Comparison of ENCODE assay signal across 19 cellular contexts in the genomic region with DNA sequence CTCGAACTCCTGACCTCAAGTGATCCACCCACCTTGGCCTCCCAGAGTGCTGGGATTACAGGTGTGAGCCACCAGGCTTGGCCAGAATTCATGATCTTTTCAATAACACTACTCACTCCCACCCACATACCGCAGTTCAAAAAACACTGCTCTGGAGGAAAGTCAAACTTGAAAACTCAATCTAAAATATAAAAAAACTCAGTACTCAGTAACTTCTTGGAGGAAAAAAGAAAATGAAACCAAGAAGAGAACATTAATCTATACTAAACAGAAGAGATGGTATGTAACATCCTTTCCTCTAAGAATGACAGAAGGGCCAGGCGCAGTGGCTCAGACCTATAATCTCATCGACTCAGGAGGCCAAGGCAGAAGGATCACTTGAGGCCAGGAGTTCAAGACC. TPM values are rescaled to one million over a fixed set of nuclear protein-coding genes. Genes with fewer than 3 reads are reported as not detected.
A peak's percentile ranks its signal among the peaks of the same experiment; 100 is the strongest.
DNase-seq lines count a peak whose midpoint lies in the region; ATAC-seq, FAIRE-seq and TF ChIP-seq lines count a peak whose summit lies in the region.
"Had no signal": no experiment of that assay in that cellular context is flagged by ENCODE, and none has a peak within 500 bp of the region (broad histone marks: within the 10 kb centered on the region; RNA-seq: fewer than 3 reads in every experiment).

No MANE protein-coding gene starts in this region.

- peak; percentile 41 for DNase-seq in activated T-cell treated with anti-CD3 and anti-CD28 coated beads, Interleukin-2, amount 50 U/mL, for 24 hours
- no peak for DNase-seq in activated T-cell treated with anti-CD3 and anti-CD28 coated beads for 4 hours
- DNase-seq in activated CD4-positive, alpha-beta memory T cell treated with anti-CD3 and anti-CD28 coated beads for 36 hours = peak; percentile 65
- peak; percentile 8 for DNase-seq in activated naive CD8-positive, alpha-beta T cell treated with anti-CD3 and anti-CD28 coated beads, Interleukin-2, amount 50 U/mL, for 24 hours
- DNase-seq in stimulated activated naive B cell treated with anti-CD40 and anti-IgM and Interleukin-4, amounts not matched to agents 10 μg/mL and 1 μg/mL and 100 μg/mL, for 72 hours = no peak
- no peak for DNase-seq in GM12892 (ENCODE audit: insufficient read length)
- DNase-seq: DMS153, GF-D8, H7, hippocampal formation, IMR-90, NCI-H146, NCI-H82, pancreas, T1000, thyroid gland had no signal

- peaks cover 4% of the 10 kb centered on the region for H3K36me3 Mint-ChIP-seq in activated T-cell treated with anti-CD3 and anti-CD28 coated beads, Interleukin-2, amount 50 U/mL, for 24 hours (ENCODE audit: low read depth)
- H3K36me3 Mint-ChIP-seq in activated CD4-positive, alpha-beta memory T cell treated with anti-CD3 and anti-CD28 coated beads for 36 hours = no peaks in the 10 kb centered on the region
- H3K36me3 Mint-ChIP-seq in activated naive CD8-positive, alpha-beta T cell treated with anti-CD3 and anti-CD28 coated beads, Interleukin-2, amount 50 U/mL, for 24 hours (ENCODE audit: low read depth) = peaks cover 5% of the 10 kb centered on the region
- H3K36me3 Mint-ChIP-seq in stimulated activated naive B cell treated with anti-CD40 and anti-IgM and Interleukin-4, amounts not matched to agents 10 μg/mL and 1 μg/mL and 100 μg/mL, for 72 hours = peaks cover 6 to 13% of the 10 kb centered on the region in 2 donors

- no peaks in the 10 kb centered on the region for H3K9me3 Mint-ChIP-seq in activated T-cell treated with anti-CD3 and anti-CD28 coated beads, Interleukin-2, amount 50 U/mL, for 24 hours
- no peaks in the 10 kb centered on the region for H3K9me3 Mint-ChIP-seq in activated CD4-positive, alpha-beta memory T cell treated with anti-CD3 and anti-CD28 coated beads for 36 hours
- no peaks in the 10 kb centered on the region for H3K9me3 Mint-ChIP-seq in activated naive CD8-positive, alpha-beta T cell treated with anti-CD3 and anti-CD28 coated beads, Interleukin-2, amount 50 U/mL, for 24 hours
- peaks cover 0 to 3% of the 10 kb centered on the region in 2 donors for H3K9me3 Mint-ChIP-seq in stimulated activated naive B cell treated with anti-CD40 and anti-IgM and Interleukin-4, amounts not matched to agents 10 μg/mL and 1 μg/mL and 100 μg/mL, for 72 hours

- no peaks in the 10 kb centered on the region for H3K27me3 Mint-ChIP-seq in activated T-cell treated with anti-CD3 and anti-CD28 coated beads, Interleukin-2, amount 50 U/mL, for 24 hours
- no peaks in the 10 kb centered on the region for H3K27me3 Mint-ChIP-seq in activated CD4-positive, alpha-beta memory T cell treated with anti-CD3 and anti-CD28 coated beads for 36 hours
- no peaks in the 10 kb centered on the region for H3K27me3 Mint-ChIP-seq in activated naive CD8-positive, alpha-beta T cell treated with anti-CD3 and anti-CD28 coated beads, Interleukin-2, amount 50 U/mL, for 24 hours
- no peaks in the 10 kb centered on the region for H3K27me3 Mint-ChIP-seq in stimulated activated naive B cell treated with anti-CD40 and anti-IgM and Interleukin-4, amounts not matched to agents 10 μg/mL and 1 μg/mL and 100 μg/mL, for 72 hours

- H3K27ac Mint-ChIP-seq in activated T-cell treated with anti-CD3 and anti-CD28 coated beads, Interleukin-2, amount 50 U/mL, for 24 hours = peak overlapping the region; percentile 90
- peak overlapping the region; percentile 76 for H3K27ac Mint-ChIP-seq in activated CD4-positive, alpha-beta memory T cell treated with anti-CD3 and anti-CD28 coated beads for 36 hours
- peak overlapping the region; percentile 59 for H3K27ac Mint-ChIP-seq in activated naive CD8-positive, alpha-beta T cell treated with anti-CD3 and anti-CD28 coated beads, Interleukin-2, amount 50 U/mL, for 24 hours
- peak overlapping the region; percentile 9 for H3K27ac Mint-ChIP-seq in stimulated activated naive B cell treated with anti-CD40 and anti-IgM and Interleukin-4, amounts not matched to agents 10 μg/mL and 1 μg/mL and 100 μg/mL, for 72 hours

- POLR2A ChIA-PET in activated CD4-positive, alpha-beta memory T cell treated with anti-CD3 and anti-CD28 coated beads for 36 hours (lab: Charles Lee) = no interaction called here

- TF ChIP-seq POLR2A in GM12892 (IDR thresholded peaks at IDR 0.05; ENCODE audit: low read depth, low read length) = no peak

- intact Hi-C loops in activated CD4-positive, alpha-beta memory T cell treated with anti-CD3 and anti-CD28 coated beads for 36 hours (cut with micrococcal nuclease) = loop anchor here (2.0 kb wide), 1 partner anchor 59 kb away; the partner anchor contains the start of gene MRTFA

- CTCF ChIA-PET in activated CD4-positive, alpha-beta memory T cell treated with anti-CD3 and anti-CD28 coated beads for 36 hours (lab: Charles Lee) = no interaction called here

- peak; percentile 59 for ATAC-seq in activated naive CD8-positive, alpha-beta T cell treated with anti-CD3 and anti-CD28 coated beads, Interleukin-2, amount 50 U/mL, for 24 hours
- no peak for ATAC-seq in stimulated activated naive B cell treated with anti-CD40 and anti-IgM and Interleukin-4, amounts not matched to agents 10 μg/mL and 1 μg/mL and 100 μg/mL, for 72 hours (replicated peaks)
- ATAC-seq in HG02610 (IDR thresholded peaks at IDR 0.05; ENCODE audit: unreplicated experiment) = no peak
- no peak for ATAC-seq in GM21447 (IDR thresholded peaks at IDR 0.05; ENCODE audit: unreplicated experiment)
- ATAC-seq: pancreas had no signal

- H3K4me3 Mint-ChIP-seq in activated T-cell treated with anti-CD3 and anti-CD28 coated beads, Interleukin-2, amount 50 U/mL, for 24 hours = no peak overlapping the region
- peak overlapping the region; percentile 12 for H3K4me3 Mint-ChIP-seq in activated CD4-positive, alpha-beta memory T cell treated with anti-CD3 and anti-CD28 coated beads for 36 hours
- peak overlapping the region; percentile 17 for H3K4me3 Mint-ChIP-seq in activated naive CD8-positive, alpha-beta T cell treated with anti-CD3 and anti-CD28 coated beads, Interleukin-2, amount 50 U/mL, for 24 hours
- H3K4me3 Mint-ChIP-seq in stimulated activated naive B cell treated with anti-CD40 and anti-IgM and Interleukin-4, amounts not matched to agents 10 μg/mL and 1 μg/mL and 100 μg/mL, for 72 hours = no peak overlapping the region

- peaks cover 21% of the 10 kb centered on the region for H3K4me1 Mint-ChIP-seq in activated T-cell treated with anti-CD3 and anti-CD28 coated beads, Interleukin-2, amount 50 U/mL, for 24 hours (ENCODE audit: low read depth)
- peaks cover 20% of the 10 kb centered on the region for H3K4me1 Mint-ChIP-seq in activated CD4-positive, alpha-beta memory T cell treated with anti-CD3 and anti-CD28 coated beads for 36 hours (ENCODE audit: low read depth)
- H3K4me1 Mint-ChIP-seq in activated naive CD8-positive, alpha-beta T cell treated with anti-CD3 and anti-CD28 coated beads, Interleukin-2, amount 50 U/mL, for 24 hours = peaks cover 16% of the 10 kb centered on the region
- H3K4me1 Mint-ChIP-seq in stimulated activated naive B cell treated with anti-CD40 and anti-IgM and Interleukin-4, amounts not matched to agents 10 μg/mL and 1 μg/mL and 100 μg/mL, for 72 hours = peaks cover 10 to 28% of the 10 kb centered on the region in 2 donors

- no peak for FAIRE-seq in GM12892 (lab: Jason Lieb, UNC)
- FAIRE-seq: keratinocyte, pancreas had no signal

RNA-seq across cellular contexts. Expression of gene MRTFA, which starts 58.3 kb away (rescaled TPM):
- 10 to 100 TPM; 44.1 to 45.5 TPM for total RNA-seq in activated CD4-positive, alpha-beta memory T cell treated with anti-CD3 and anti-CD28 coated beads for 36 hours
- polyA plus RNA-seq in GM12892 (2012; ENCODE audit: missing spikeins) = 15.1 TPM

Comparison
In these comparisons a context has a peak if more than half of its experiments do, and no peak if none do; other contexts are left out.
1. DNase-seq: peak in activated T-cell treated with anti-CD3 and anti-CD28 coated beads, Interleukin-2, amount 50 U/mL, for 24 hours (single experiment), activated CD4-positive, alpha-beta memory T cell treated with anti-CD3 and anti-CD28 coated beads for 36 hours (single experiment) and activated naive CD8-positive, alpha-beta T cell treated with anti-CD3 and anti-CD28 coated beads, Interleukin-2, amount 50 U/mL, for 24 hours (single experiment); none in activated T-cell treated with anti-CD3 and anti-CD28 coated beads for 4 hours (single experiment), stimulated activated naive B cell treated with anti-CD40 and anti-IgM and Interleukin-4, amounts not matched to agents 10 μg/mL and 1 μg/mL and 100 μg/mL, for 72 hours (single experiment) and GM12892 (single experiment).
2. H3K27ac Mint-ChIP-seq: peak in every context shown above with its lines; median percentile 90 in activated T-cell treated with anti-CD3 and anti-CD28 coated beads, Interleukin-2, amount 50 U/mL, for 24 hours; 76 in activated CD4-positive, alpha-beta memory T cell treated with anti-CD3 and anti-CD28 coated beads for 36 hours; 59 in activated naive CD8-positive, alpha-beta T cell treated with anti-CD3 and anti-CD28 coated beads, Interleukin-2, amount 50 U/mL, for 24 hours; 9 in stimulated activated naive B cell treated with anti-CD40 and anti-IgM and Interleukin-4, amounts not matched to agents 10 μg/mL and 1 μg/mL and 100 μg/mL, for 72 hours.
3. H3K4me3 Mint-ChIP-seq: peak in activated CD4-positive, alpha-beta memory T cell treated with anti-CD3 and anti-CD28 coated beads for 36 hours (single experiment) and activated naive CD8-positive, alpha-beta T cell treated with anti-CD3 and anti-CD28 coated beads, Interleukin-2, amount 50 U/mL, for 24 hours (single experiment); none in activated T-cell treated with anti-CD3 and anti-CD28 coated beads, Interleukin-2, amount 50 U/mL, for 24 hours (single experiment) and stimulated activated naive B cell treated with anti-CD40 and anti-IgM and Interleukin-4, amounts not matched to agents 10 μg/mL and 1 μg/mL and 100 μg/mL, for 72 hours (0 of 2).